ENCODE assay signal across 2 cellular contexts in genomic region chr17:48814504-48814903, GRCh38.
TF ChIP-seq lines count a peak whose summit lies in the region.

No MANE protein-coding gene starts in this region.

TF ChIP-seq in endothelial cell of umbilical vein, 7 proteins besides CTCF, POLR2A, EP300 and RAD21 (continued from another document):
- TF ChIP-seq GATA2 (IDR thresholded peaks at IDR 0.05; ENCODE audit: insufficient read depth, insufficient read length, low read depth, low read length) = no peak

TF ChIP-seq in neural cell, 6 proteins besides CTCF, POLR2A, EP300 and RAD21:
- TF ChIP-seq REST (IDR thresholded peaks at IDR 0.05; ENCODE audit: borderline replicate concordance) (no peak), EZH2 (IDR thresholded peaks at IDR 0.05; ENCODE audit: borderline replicate concordance, insufficient read depth, low read length, poor library complexity, severe bottlenecking) (no peak), POLR2AphosphoS5 (IDR thresholded peaks at IDR 0.05) (no peak), TAF1 (IDR thresholded peaks at IDR 0.05; ENCODE audit: low read depth) (no peak), MXI1 (conservative IDR thresholded peaks at IDR 0.05; ENCODE audit: poor library complexity, severe bottlenecking) (no peak), SMC3 (conservative IDR thresholded peaks at IDR 0.05; ENCODE audit: poor library complexity) (no peak)
